In genomic region chr10:29840516-29841276, GRCh38 we compare ENCODE assay signal across 11 cellular contexts.
DNase-seq lines count a peak whose midpoint lies in the region; ATAC-seq and TF ChIP-seq lines count a peak whose summit lies in the region.
"Had no signal": no experiment of that assay in that cellular context is flagged by ENCODE, and none has a peak within 500 bp of the region (broad histone marks: within the 10 kb centered on the region; RNA-seq: fewer than 3 reads in every experiment).

No MANE protein-coding gene starts in this region.

- H3K79me2 ChIP-seq in neural progenitor cell (ENCODE audit: low read depth), result no peaks in the 10 kb centered on the region

- H3K9me3 ChIP-seq in neural progenitor cell (ENCODE audit: low read depth), result no peaks in the 10 kb centered on the region
- no peaks in the 10 kb centered on the region for H3K9me3 ChIP-seq in vagina
- H3K9me3 ChIP-seq: MG63 had no signal

- H3F3A ChIP-seq in neural progenitor cell (ENCODE audit: low read depth), result no peaks in the 10 kb centered on the region

- H2AFZ ChIP-seq in neural progenitor cell (replicated peaks), result no peak overlapping the region

- no peak overlapping the region for H3K4me3 Mint-ChIP-seq in neural progenitor cell

- no peaks in the 10 kb centered on the region for H3K27me3 ChIP-seq in neural progenitor cell
- no peaks in the 10 kb centered on the region for H3K27me3 ChIP-seq in vagina
- H3K27me3 ChIP-seq: MG63 had no signal

- no peaks in the 10 kb centered on the region for H3K36me3 Mint-ChIP-seq in neural progenitor cell

- H3K27me3 Mint-ChIP-seq in neural progenitor cell (ENCODE audit: insufficient read depth, low read depth), result peaks cover 10% of the 10 kb centered on the region

- TF ChIP-seq POLR2A in vagina (IDR thresholded peaks at IDR 0.05), result no peak

- H3K4me1 ChIP-seq in neural progenitor cell, result no peaks in the 10 kb centered on the region
- peaks cover 34% of the 10 kb centered on the region for H3K4me1 ChIP-seq in vagina

- H3K36me3 ChIP-seq in neural progenitor cell (no peaks in the 10 kb centered on the region), vagina (no peaks in the 10 kb centered on the region)
- H3K36me3 ChIP-seq: MG63 had no signal

- intact Hi-C loops in Right ventricle myocardium inferior (cut with DNase I) (loop anchor here (5.0 kb wide), 1 partner anchor 208 kb away; the partner anchor contains the start of gene SVIL), cardiac septum (cut with DNase I) (loop anchor here (5.0 kb wide), 1 partner anchor 58 kb away; no protein-coding TSS in a partner anchor), left cardiac atrium (cut with DNase I) (no loop called here), vagina (cut with DNase I) (no loop called here)

- H3K4me1 Mint-ChIP-seq in neural progenitor cell, result peaks cover 27% of the 10 kb centered on the region

- H3K9ac ChIP-seq in neural progenitor cell, result no peak overlapping the region

- no peak for TF ChIP-seq CTCF in neural progenitor cell (IDR thresholded peaks at IDR 0.05)
- TF ChIP-seq CTCF in vagina (IDR thresholded peaks at IDR 0.05), result no peak

- peak; percentile 9 for ATAC-seq in Right ventricle myocardium inferior
- peak; percentile 37 to 62 for ATAC-seq in left cardiac atrium
- ATAC-seq: GM12878 had no signal

- peak overlapping the region; percentile 55 for H3K27ac Mint-ChIP-seq in neural progenitor cell

- no peaks in the 10 kb centered on the region for H4K20me1 ChIP-seq in neural progenitor cell (ENCODE audit: low read depth)

- DNase-seq in Right ventricle myocardium inferior (ENCODE audit: missing footprints), result no peak
- no peak for DNase-seq in cardiac septum (ENCODE audit: low spot score)
- no peak for DNase-seq in left cardiac atrium
- DNase-seq in neural progenitor cell (ENCODE audit: low spot score), result no peak
- no peak for DNase-seq in vagina (ENCODE audit: extremely low spot score in 2 of 2)
- DNase-seq in NCI-H524 treated with DMSO at 0.1 percent for 48 hours (lab: John Stamatoyannopoulos, UW), result no peak
- no peak for DNase-seq in activated effector memory CD4-positive, alpha-beta T cell treated with anti-CD3 and anti-CD28 coated beads, Interleukin-2, amount 50 U/mL, for 16 hours
- no peak for DNase-seq in T-helper 2 cell
- DNase-seq: activated CD8-positive, alpha-beta memory T cell treated with anti-CD3 and anti-CD28 coated beads, Interleukin-2, amount 50 U/mL, for 48 hours; MG63 had no signal

- H3K27ac ChIP-seq in neural progenitor cell, result no peak overlapping the region
- peak overlapping the region; percentile 58 for H3K27ac ChIP-seq in vagina

- H3K4me3 ChIP-seq in neural progenitor cell (no peak overlapping the region), vagina (no peak overlapping the region)
- H3K4me3 ChIP-seq: GM12878, MG63 had no signal

- no peaks in the 10 kb centered on the region for H3K9me3 Mint-ChIP-seq in neural progenitor cell

- no peak overlapping the region for H3K4me2 ChIP-seq in neural progenitor cell

Comparison
In these comparisons a context has a peak if more than half of its experiments do, and no peak if none do; other contexts are left out.
1. intact Hi-C loops: an anchor here in Right ventricle myocardium inferior (5.0 kb wide) and cardiac septum (5.0 kb wide); none called in left cardiac atrium and vagina.